Comparison of ENCODE assay signal across 8 cellular contexts in the genomic region with DNA sequence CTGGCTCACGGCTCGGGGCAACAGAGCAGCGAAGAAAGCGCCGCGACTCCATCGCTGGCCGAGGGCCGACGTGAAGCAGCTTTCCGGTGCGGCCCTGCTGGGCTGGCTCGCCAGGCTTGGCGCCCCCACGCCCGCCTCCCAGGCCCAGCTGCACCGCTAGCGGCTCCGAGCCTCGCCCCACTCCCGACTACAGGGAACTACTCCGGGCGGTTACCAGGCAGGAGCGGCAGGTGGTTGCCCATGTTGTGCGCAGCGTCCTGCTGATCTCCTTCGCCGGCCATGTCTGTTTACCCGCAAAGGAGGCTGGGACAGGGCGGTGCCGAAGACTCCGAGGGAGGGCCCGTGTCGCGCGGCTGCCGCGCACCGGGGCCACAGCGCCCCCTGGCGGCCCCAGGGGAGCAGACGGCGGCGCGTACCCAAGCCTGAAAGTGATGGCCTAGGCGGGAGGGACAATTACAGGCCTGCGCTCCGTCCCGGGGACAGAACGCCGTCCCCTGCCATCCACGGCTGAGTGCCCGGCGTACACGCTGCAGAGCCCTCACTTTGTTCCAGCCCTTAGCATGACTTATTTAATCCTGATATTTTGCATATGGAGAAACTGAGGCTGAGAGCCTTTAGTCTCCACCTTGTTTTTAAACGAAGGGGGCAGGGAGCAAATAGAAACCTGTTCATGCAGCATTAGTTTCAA. TPM values are rescaled to one million over a fixed set of nuclear protein-coding genes. Genes with fewer than 3 reads are reported as not detected.
DNase-seq lines count a peak whose midpoint lies in the region; ATAC-seq and TF ChIP-seq lines count a peak whose summit lies in the region.

A gene (minus strand): TSS at position 285 of the 688 bp plus-strand sequence. CDS start 4 bp downstream, at position 281.

- H3K36me3 ChIP-seq in fibroblast of lung (ENCODE audit: control insufficient read depth, insufficient read depth, low read length), result no peaks in the 10 kb centered on the region

- ATAC-seq in GM21529 (IDR thresholded peaks at IDR 0.05; ENCODE audit: unreplicated experiment), result peak; percentile 99
- ATAC-seq in naive thymus-derived CD8-positive, alpha-beta T cell, result peak; percentile 97

- peak within 1 kb of the TSS; percentile 79 for H3K4me2 ChIP-seq in fibroblast of lung (ENCODE audit: extremely low read depth, insufficient read depth, low read length)

- peak within 1 kb of the TSS; percentile 79 to 97 (median 88) for H3K4me3 ChIP-seq in fibroblast of lung (replicated peaks in 1 of 4; ENCODE audit: control extremely low read depth in 1 of 4, insufficient read depth in 1 of 4, low read depth in 3 of 4, low read length in 4 of 4)

- no peaks in the 10 kb centered on the region for H4K20me1 ChIP-seq in fibroblast of lung (ENCODE audit: control insufficient read depth, extremely low read depth, insufficient read depth, low read length)

- peaks cover 29% of the 10 kb centered on the region for H3K79me2 ChIP-seq in fibroblast of lung (ENCODE audit: control insufficient read depth, insufficient read depth, low read length)

- H3K9me3 ChIP-seq in fibroblast of lung (ENCODE audit: control insufficient read depth, insufficient read depth, low read depth, low read length), result no peaks in the 10 kb centered on the region

- H3K36me3 Mint-ChIP-seq in IgD-negative memory B cell, result peaks cover 3% of the 10 kb centered on the region
- H3K36me3 Mint-ChIP-seq in naive thymus-derived CD8-positive, alpha-beta T cell, result peaks cover 0 to 26% (median 5%) of the 10 kb centered on the region in 3 donors

- H3K27me3 Mint-ChIP-seq in IgD-negative memory B cell, result peaks cover 4% of the 10 kb centered on the region
- no peaks in the 10 kb centered on the region for H3K27me3 Mint-ChIP-seq in naive thymus-derived CD8-positive, alpha-beta T cell

- H3K27me3 ChIP-seq in fibroblast of lung (ENCODE audit: control insufficient read depth, insufficient read depth, low read length), result no peaks in the 10 kb centered on the region

- peak within 1 kb of the TSS; percentile 64 for H3K27ac ChIP-seq in fibroblast of lung (ENCODE audit: insufficient read depth, low read length)

- peak within 1 kb of the TSS; percentile 92 to 94 (median 94) for H3K4me3 Mint-ChIP-seq in IgD-negative memory B cell
- peak within 1 kb of the TSS; percentile 82 to 97 (median 94) for H3K4me3 Mint-ChIP-seq in naive thymus-derived CD8-positive, alpha-beta T cell

- H3K9me3 Mint-ChIP-seq in IgD-negative memory B cell, result no peaks in the 10 kb centered on the region
- peaks cover 0 to 3% (median 0%) of the 10 kb centered on the region in 9 donors for H3K9me3 Mint-ChIP-seq in naive thymus-derived CD8-positive, alpha-beta T cell

- H3K27ac Mint-ChIP-seq in IgD-negative memory B cell, result peak within 1 kb of the TSS; percentile 52 to 78 (median 68)
- H3K27ac Mint-ChIP-seq in naive thymus-derived CD8-positive, alpha-beta T cell, result peak within 1 kb of the TSS; percentile 87 to 96 (median 92)

- H3K4me1 ChIP-seq in fibroblast of lung (ENCODE audit: control insufficient read depth, extremely low read depth, insufficient read depth, low read length), result peaks cover 4% of the 10 kb centered on the region

- POLR2A ChIA-PET in naive thymus-derived CD8-positive, alpha-beta T cell (lab: Charles Lee), result interaction anchor here (0.6 to 1.4 kb wide), 6 partner anchors 12 to 786 kb away, joined by 3 to 21 read pairs (median 4); a partner anchor contains a TSS

- H3K9ac ChIP-seq in fibroblast of lung (ENCODE audit: insufficient read depth, low read length), result peak within 1 kb of the TSS; percentile 90

- DNase-seq in DMS79 treated with DMSO at 0.1 percent for 48 hours (lab: John Stamatoyannopoulos, UW) (peak; percentile 41), RPMI8226 (peak; percentile 92), fibroblast of lung (ENCODE audit: low read depth in 2 of 2) (peak; percentile 78 to 81)
- DNase-seq in activated T-helper 1 cell treated with anti-CD3 and anti-CD28 coated beads, Interleukin-2, amount 50 U/mL, for 16 hours (ENCODE audit: low read depth in 1 of 2, low spot score in 1 of 2), result peak; percentile 79 to 84
- DNase-seq in naive thymus-derived CD8-positive, alpha-beta T cell, result peak; percentile 80 to 94 (median 88)
- peak; percentile 76 to 90 (median 86) for DNase-seq in stimulated activated naive CD4-positive, alpha-beta T cell (lab: John Stamatoyannopoulos, UW)

- peak; percentile 68 to 97 for TF ChIP-seq CTCF in fibroblast of lung (conservative IDR thresholded peaks at IDR 0.05 in 1 of 2, IDR thresholded peaks at IDR 0.05 in 1 of 2; ENCODE audit: low read depth in 1 of 2, low read length in 2 of 2)

- H2AFZ ChIP-seq in fibroblast of lung (ENCODE audit: low read length), result peak within 1 kb of the TSS; percentile 88

- peaks cover 31 to 34% (median 32%) of the 10 kb centered on the region in 3 donors for H3K4me1 Mint-ChIP-seq in IgD-negative memory B cell
- H3K4me1 Mint-ChIP-seq in naive thymus-derived CD8-positive, alpha-beta T cell, result peaks cover 25 to 46% (median 43%) of the 10 kb centered on the region in 4 donors

RNA-seq across cellular contexts. Expression of the gene that starts here (rescaled TPM):
- 113 TPM for polyA plus RNA-seq in IgD-negative memory B cell
- 67.4 and 87.1 TPM in 2 replicates for total RNA-seq in fibroblast of lung
- 30.5 and 32.1 TPM in 2 replicates for polyA plus RNA-seq in fibroblast of lung
- polyA plus RNA-seq in fibroblast of lung (2012), result 18.2 and 19.1 TPM in 2 replicates
- 2.7 and 14.3 TPM in 2 replicates for polyA minus RNA-seq in fibroblast of lung (ENCODE audit: low replicate concordance)
- total RNA-seq in naive thymus-derived CD8-positive, alpha-beta T cell, result 100 to 1,000 TPM; 158 to 164 TPM
- 100 to 1,000 TPM; 149 to 194 (median 172) TPM for polyA plus RNA-seq in naive thymus-derived CD8-positive, alpha-beta T cell

Comparison
In these comparisons a context has a peak if more than half of its experiments do, and no peak if none do; other contexts are left out.
1. Peak in every context shown above with its lines: DNase-seq, ATAC-seq, H3K4me3 ChIP-seq and H3K27ac ChIP-seq.
2. DNase-seq: peak in every context shown above with its lines; median percentile 92 in RPMI8226; 88 in naive thymus-derived CD8-positive, alpha-beta T cell; 86 in stimulated activated naive CD4-positive, alpha-beta T cell; 82 in activated T-helper 1 cell treated with anti-CD3 and anti-CD28 coated beads, Interleukin-2, amount 50 U/mL, for 16 hours; 80 in fibroblast of lung; 41 in DMS79 treated with DMSO at 0.1 percent for 48 hours.